Comparison of ENCODE assay signal across 1 cellular context in the genomic region with DNA sequence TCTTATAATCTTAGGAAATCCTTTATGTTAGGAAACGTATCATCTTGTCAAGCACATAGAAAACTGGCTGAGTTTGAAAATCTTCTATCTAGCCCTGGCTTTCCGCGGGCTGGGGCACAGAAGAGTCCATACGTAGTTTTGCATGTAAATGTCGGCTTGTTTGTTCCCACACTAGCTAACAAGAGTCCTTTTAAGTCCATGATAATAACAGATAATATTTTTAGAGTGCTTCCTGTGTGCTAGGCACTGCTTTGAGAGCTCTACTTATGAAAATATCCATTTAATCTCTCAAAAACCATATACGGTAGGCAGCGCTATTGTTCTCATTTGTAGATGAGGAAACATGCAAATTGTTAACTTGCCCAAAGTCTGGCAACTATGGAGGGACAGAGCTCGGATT.
TF ChIP-seq lines count a peak whose summit lies in the region.

No MANE protein-coding gene starts in this region.

TF ChIP-seq in K562, 482 proteins besides CTCF, POLR2A, EP300 and RAD21 (continued from another document):
- TF ChIP-seq ZNF586 (CRISPR knock-in tag; conservative IDR thresholded peaks at IDR 0.05) = no peak
- no peak for TF ChIP-seq ILK (tag; IDR thresholded peaks at IDR 0.05; ENCODE audit: borderline replicate concordance, low read depth)
- TF ChIP-seq HNRNPL (IDR thresholded peaks at IDR 0.05; ENCODE audit: low read depth, low read length) = no peak
- TF ChIP-seq, protein P1, sequence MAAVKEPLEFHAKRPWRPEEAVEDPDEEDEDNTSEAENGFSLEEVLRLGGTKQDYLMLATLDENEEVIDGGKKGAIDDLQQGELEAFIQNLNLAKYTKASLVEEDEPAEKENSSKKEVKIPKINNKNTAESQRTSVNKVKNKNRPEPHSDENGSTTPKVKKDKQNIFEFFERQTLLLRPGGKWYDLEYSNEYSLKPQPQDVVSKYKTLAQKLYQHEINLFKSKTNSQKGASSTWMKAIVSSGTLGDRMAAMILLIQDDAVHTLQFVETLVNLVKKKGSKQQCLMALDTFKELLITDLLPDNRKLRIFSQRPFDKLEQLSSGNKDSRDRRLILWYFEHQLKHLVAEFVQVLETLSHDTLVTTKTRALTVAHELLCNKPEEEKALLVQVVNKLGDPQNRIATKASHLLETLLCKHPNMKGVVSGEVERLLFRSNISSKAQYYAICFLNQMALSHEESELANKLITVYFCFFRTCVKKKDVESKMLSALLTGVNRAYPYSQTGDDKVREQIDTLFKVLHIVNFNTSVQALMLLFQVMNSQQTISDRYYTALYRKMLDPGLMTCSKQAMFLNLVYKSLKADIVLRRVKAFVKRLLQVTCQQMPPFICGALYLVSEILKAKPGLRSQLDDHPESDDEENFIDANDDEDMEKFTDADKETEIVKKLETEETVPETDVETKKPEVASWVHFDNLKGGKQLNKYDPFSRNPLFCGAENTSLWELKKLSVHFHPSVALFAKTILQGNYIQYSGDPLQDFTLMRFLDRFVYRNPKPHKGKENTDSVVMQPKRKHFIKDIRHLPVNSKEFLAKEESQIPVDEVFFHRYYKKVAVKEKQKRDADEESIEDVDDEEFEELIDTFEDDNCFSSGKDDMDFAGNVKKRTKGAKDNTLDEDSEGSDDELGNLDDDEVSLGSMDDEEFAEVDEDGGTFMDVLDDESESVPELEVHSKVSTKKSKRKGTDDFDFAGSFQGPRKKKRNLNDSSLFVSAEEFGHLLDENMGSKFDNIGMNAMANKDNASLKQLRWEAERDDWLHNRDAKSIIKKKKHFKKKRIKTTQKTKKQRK (IDR thresholded peaks at IDR 0.05; ENCODE audit: borderline replicate concordance, low read depth, low read length) = no peak
